8 cellular contexts compared by ENCODE assay signal in genomic region chr20:11891827-11892521, GRCh38. TPM values are rescaled to one million over a fixed set of nuclear protein-coding genes. Genes with fewer than 3 reads are reported as not detected.
DNase-seq lines count a peak whose midpoint lies in the region; ATAC-seq, FAIRE-seq and TF ChIP-seq lines count a peak whose summit lies in the region.

No MANE protein-coding gene starts in this region.

- H3K4me3 ChIP-seq in K562 = peak overlapping the region; percentile 57
- H3K4me3 ChIP-seq in iPS DF 6.9 (ENCODE audit: low read length) = peak overlapping the region; percentile 86; the same call in 1 of the 2 replicates
- peak overlapping the region; percentile 84 for H3K4me3 ChIP-seq in retinal pigment epithelial cell (ENCODE audit: low read length)

- peak overlapping the region in 1 of 2 experiments; percentile 41; a peak in 2 of 4 replicates for H3K9ac ChIP-seq in K562 (ENCODE audit: insufficient read depth in 1 of 2, low read depth in 2 of 2, low read length in 2 of 2)

- peak in 6 of 10 experiments; percentile 3 to 36 (median 8) for DNase-seq in CD4-positive, alpha-beta T cell
- peak; percentile 79 for DNase-seq in GM20000 (ENCODE audit: low spot score)
- DNase-seq in RWPE1 (ENCODE audit: low spot score) = peak; percentile 84
- DNase-seq in K562 (ENCODE audit: extremely low read depth in 1 of 4, low spot score in 3 of 4) = peak; percentile 53 to 79 (median 56)
- peak; percentile 75 for DNase-seq in iPS DF 6.9 (ENCODE audit: low read depth, low spot score)
- DNase-seq in retinal pigment epithelial cell (ENCODE audit: low read depth) = no peak
- no peak for DNase-seq in NK-92 treated with Interleukin-12 subunit alpha and Interleukin-12 subunit beta, amount 100 ng/mL, for 24 hours (lab: John Stamatoyannopoulos, UW)

- intact Hi-C loops in CD4-positive, alpha-beta T cell (cut with DNase I, micrococcal nuclease) = loop anchor here in 1 of 2 experiments (10.0 kb wide), 2 partner anchors 1857 to 1893 kb away; partner anchors contain the start of genes ANKEF1, ESF1 and NDUFAF5
- intact Hi-C loops in K562 (cut with micrococcal nuclease) = no loop called here

- H3K4me1 Mint-ChIP-seq in CD4-positive, alpha-beta T cell (ENCODE audit: low read depth) = peaks cover 33% of the 10 kb centered on the region

- no peak for FAIRE-seq in K562 (lab: Jason Lieb, UNC)

- peak overlapping the region; percentile 32 for H2AFZ ChIP-seq in K562 (ENCODE audit: low read depth, low read length)

- peak overlapping the region; percentile 57 for H3K4me2 ChIP-seq in K562 (ENCODE audit: insufficient read depth, low read length)

- H3K27me3 ChIP-seq in CD4-positive, alpha-beta T cell (ENCODE audit: control insufficient read depth, insufficient read depth, low read length) = peaks cover 6% of the 10 kb centered on the region
- H3K27me3 ChIP-seq in K562 (ENCODE audit: control insufficient read depth in 2 of 2, insufficient read depth in 2 of 2, low read length in 2 of 2) (no peaks in the 10 kb centered on the region), iPS DF 6.9 (ENCODE audit: control insufficient read depth, insufficient read depth, low read length) (no peaks in the 10 kb centered on the region)

- no peaks in the 10 kb centered on the region for H3K9me1 ChIP-seq in K562 (ENCODE audit: control insufficient read depth, insufficient read depth, low read length)

- peaks cover 11% of the 10 kb centered on the region for H3K27me3 Mint-ChIP-seq in CD4-positive, alpha-beta T cell

- no peak for TF ChIP-seq CTCF in CD4-positive, alpha-beta T cell (IDR thresholded peaks at IDR 0.05)
- TF ChIP-seq CTCF in GM20000 (IDR thresholded peaks at IDR 0.05; ENCODE audit: extremely low read depth, missing control alignments) (no peak), RWPE1 (conservative IDR thresholded peaks at IDR 0.05; ENCODE audit: low read depth) (no peak), K562 (IDR thresholded peaks at IDR 0.05 in 2 of 3, conservative IDR thresholded peaks at IDR 0.05 in 1 of 3; ENCODE audit: insufficient read depth in 2 of 3, low read depth in 1 of 3, low read length in 3 of 3) (no peak), retinal pigment epithelial cell (conservative IDR thresholded peaks at IDR 0.05; ENCODE audit: low read depth, low read length) (no peak)

- TSS peak; percentile 63 for BruUV-seq in K562 (replicated peaks; lab: Mats Ljungman, UMichigan)

- 3% methylated on average over 13 of the region's 16 CpGs for WGBS in K562 (ENCODE audit: insufficient coverage, low coverage, missing lambda C conversion rate)
- no CpG with 5 or more reads among the region's 16 CpGs for WGBS in iPS DF 6.9 (ENCODE audit: insufficient coverage, insufficient read length)

- H3K36me3 ChIP-seq in KOPT-K1 (ENCODE audit: insufficient read depth, low read length) (no peaks in the 10 kb centered on the region), K562 (ENCODE audit: control insufficient read depth, insufficient read depth, low read length) (no peaks in the 10 kb centered on the region), iPS DF 6.9 (ENCODE audit: control insufficient read depth, insufficient read depth, low read length) (no peaks in the 10 kb centered on the region)

- no peak for TF ChIP-seq EP300 in K562 (IDR thresholded peaks at IDR 0.05; ENCODE audit: low read length)

- H3K9me3 Mint-ChIP-seq in CD4-positive, alpha-beta T cell = no peaks in the 10 kb centered on the region

- H3K36me3 Mint-ChIP-seq in CD4-positive, alpha-beta T cell (ENCODE audit: low read depth) = no peaks in the 10 kb centered on the region

- peak; percentile 60 for ATAC-seq in CD4-positive, alpha-beta T cell (ENCODE audit: poor library complexity)
- ATAC-seq in K562 = peak; percentile 80

- no peak overlapping the region for H3K27ac ChIP-seq in CD4-positive, alpha-beta T cell (ENCODE audit: low read depth, low read length)
- peak overlapping the region; percentile 50 for H3K27ac ChIP-seq in KOPT-K1 (ENCODE audit: low read depth, low read length, poor library complexity, severe bottlenecking)
- H3K27ac ChIP-seq in RWPE1 = peak overlapping the region; percentile 92
- H3K27ac ChIP-seq in K562 (ENCODE audit: extremely low read depth, low read depth, low read length) = peak overlapping the region; percentile 6; the same call in 1 of the 3 replicates
- H3K27ac ChIP-seq in iPS DF 6.9 (ENCODE audit: low read length) = no peak overlapping the region

- H3K27ac Mint-ChIP-seq in CD4-positive, alpha-beta T cell = peak overlapping the region; percentile 62

- H3K4me3 Mint-ChIP-seq in CD4-positive, alpha-beta T cell = peak overlapping the region; percentile 88

- in situ Hi-C loops in K562 (cut with MboI) = no loop called here

- no peaks in the 10 kb centered on the region for H4K20me1 ChIP-seq in K562 (replicated peaks; ENCODE audit: control insufficient read depth, insufficient read depth, low read length)

- no peak for TF ChIP-seq RAD21 in K562 (CRISPR knock-in tag; conservative IDR thresholded peaks at IDR 0.05 in 1 of 2, IDR thresholded peaks at IDR 0.05 in 1 of 2)

- no peak for TF ChIP-seq POLR2A in K562 (conservative IDR thresholded peaks at IDR 0.05)

- POLR2A ChIA-PET in CD4-positive, alpha-beta T cell (lab: Charles Lee) = no interaction called here
- POLR2A ChIA-PET in RWPE1 (lab: Yijun Ruan, JAX; ENCODE audit: low non-redundant PET) (no interaction called here), K562 (lab: Yijun Ruan, JAX) (no interaction called here)

- peaks cover 0 to 7% of the 10 kb centered on the region in 2 experiments; a peak in 4 of 5 replicates for H3K4me1 ChIP-seq in K562 (replicated peaks in 1 of 2; ENCODE audit: control insufficient read depth in 2 of 2, insufficient read depth in 2 of 2, low read length in 2 of 2)
- H3K4me1 ChIP-seq in iPS DF 6.9 (ENCODE audit: control insufficient read depth, insufficient read depth, low read length) = peaks cover 1% of the 10 kb centered on the region; the same call in 1 of the 2 replicates

- CTCF ChIA-PET in CD4-positive, alpha-beta T cell (lab: Charles Lee) = no interaction called here
- CTCF ChIA-PET in RWPE1 (lab: Yijun Ruan, JAX) = no interaction called here
- CTCF ChIA-PET in K562 (lab: Yijun Ruan, JAX; ENCODE audit: low intra/inter-chr PET ratio) = no interaction called here

- H3K9me3 ChIP-seq in CD4-positive, alpha-beta T cell (ENCODE audit: control insufficient read depth, low read length) = no peaks in the 10 kb centered on the region
- H3K9me3 ChIP-seq in KOPT-K1 (ENCODE audit: insufficient read depth, low read length, poor library complexity, severe bottlenecking) (no peaks in the 10 kb centered on the region), K562 (replicated peaks; ENCODE audit: control insufficient read depth, insufficient read depth, low read depth, low read length) (no peaks in the 10 kb centered on the region), iPS DF 6.9 (ENCODE audit: control insufficient read depth, insufficient read depth, low read length) (no peaks in the 10 kb centered on the region)

- peaks cover 12% of the 10 kb centered on the region; the same call in 2 of the 3 replicates for H3K79me2 ChIP-seq in K562 (ENCODE audit: control insufficient read depth, insufficient read depth, low read length)

TF ChIP-seq in K562, 482 proteins besides CTCF, POLR2A, EP300 and RAD21 (continues in another document):
- TF ChIP-seq ETS1 (conservative IDR thresholded peaks at IDR 0.05; ENCODE audit: control insufficient read depth, low read depth, low read length) = no peak
- TF ChIP-seq PHF21A (IDR thresholded peaks at IDR 0.05; ENCODE audit: borderline replicate concordance, low read depth) = no peak
- TF ChIP-seq ZNF280B (CRISPR knock-in tag; IDR thresholded peaks at IDR 0.05) = no peak
- TF ChIP-seq MCM7 (IDR thresholded peaks at IDR 0.05) = no peak
- TF ChIP-seq TEAD4 (IDR thresholded peaks at IDR 0.05; ENCODE audit: low read length) = no peak
- TF ChIP-seq TEAD4 (CRISPR knock-in tag; IDR thresholded peaks at IDR 0.05; ENCODE audit: borderline replicate concordance) = no peak

RNA-seq across cellular contexts. Expression of gene BTBD3, which starts 25.7 kb away (rescaled TPM):
- total RNA-seq in CD4-positive, alpha-beta T cell = 1 to 10 TPM; 1.0 to 3.9 TPM
- 6.9 and 17.5 TPM in 2 replicates for total RNA-seq in K562 (2011; cell fraction: chromatin; rRNA removed; ENCODE audit: low replicate concordance)
- total RNA-seq in K562 (2011; cell fraction: nucleolus; rRNA removed) = 3.2 and 4.9 TPM in 2 replicates
- total RNA-seq in K562 (2011; cell fraction: nucleoplasm; rRNA removed) = 6.4 and 10.2 TPM in 2 replicates
- total RNA-seq in K562 (2014; rRNA removed) = 4.8 and 7.0 TPM in 2 replicates
- total RNA-seq in K562 (2014; rRNA removed; fragmentation: Illumina TruSeq; extraction: Trizol) = 7.7 and 8.1 TPM in 2 replicates
- total RNA-seq in K562 (2015; rRNA removed; fragmentation: Illumina TruSeq; extraction: Trizol) = 6.8 and 8.2 TPM in 2 replicates
- total RNA-seq in K562 (2021) = 7.4 and 9.5 TPM in 2 replicates
- 1.3 and 11.4 TPM in 2 replicates for polyA plus RNA-seq in K562 (2011; rRNA removed)
- polyA plus RNA-seq in K562 (2011; cell fraction: cytosol; rRNA removed) = 1.5 and 6.4 TPM in 2 replicates
- polyA plus RNA-seq in K562 (2011; cell fraction: nucleus; rRNA removed) = 1.5 and 11.1 TPM in 2 replicates
- 5.8 and 6.6 TPM in 2 replicates for polyA plus RNA-seq in K562 (2012)
- polyA plus RNA-seq in K562 (2014; fragmentation: Illumina TruSeq; extraction: Trizol) = 6.0 and 6.4 TPM in 2 replicates
- polyA plus RNA-seq in K562 (2014; fragmentation: Nextera tagmentation; extraction: Ambion mirVana) = 1 to 10 TPM; 1.8 to 2.5 TPM
- polyA plus RNA-seq in K562 (2014; rRNA removed) = 4.7 and 5.4 TPM in 2 replicates
- 1.7 and 23.1 TPM in 2 replicates for polyA minus RNA-seq in K562 (2011; rRNA and poly(A)+ RNA removed)
- polyA minus RNA-seq in K562 (2011; cell fraction: cytosol; rRNA and poly(A)+ RNA removed) = 5.4 and 9.4 TPM in 2 replicates
- polyA minus RNA-seq in K562 (2011; cell fraction: nucleus; rRNA and poly(A)+ RNA removed) = 1.9 and 8.1 TPM in 2 replicates

Comparison
In these comparisons a context has a peak if more than half of its experiments do, and no peak if none do; other contexts are left out.
1. DNase-seq: peak in CD4-positive, alpha-beta T cell (6 of 10), GM20000 (single experiment), RWPE1 (single experiment), K562 (4 of 4) and iPS DF 6.9 (single experiment); none in retinal pigment epithelial cell (single experiment) and NK-92 treated with Interleukin-12 subunit alpha and Interleukin-12 subunit beta, amount 100 ng/mL, for 24 hours (single experiment).
2. H3K27ac ChIP-seq: peak in KOPT-K1 (single experiment), RWPE1 (single experiment) and K562 (single experiment); none in CD4-positive, alpha-beta T cell (single experiment) and iPS DF 6.9 (single experiment).
3. Peak in every context shown above with its lines, with median percentiles within 50 percentile points of each other: H3K4me3 ChIP-seq.